In the genomic region with DNA sequence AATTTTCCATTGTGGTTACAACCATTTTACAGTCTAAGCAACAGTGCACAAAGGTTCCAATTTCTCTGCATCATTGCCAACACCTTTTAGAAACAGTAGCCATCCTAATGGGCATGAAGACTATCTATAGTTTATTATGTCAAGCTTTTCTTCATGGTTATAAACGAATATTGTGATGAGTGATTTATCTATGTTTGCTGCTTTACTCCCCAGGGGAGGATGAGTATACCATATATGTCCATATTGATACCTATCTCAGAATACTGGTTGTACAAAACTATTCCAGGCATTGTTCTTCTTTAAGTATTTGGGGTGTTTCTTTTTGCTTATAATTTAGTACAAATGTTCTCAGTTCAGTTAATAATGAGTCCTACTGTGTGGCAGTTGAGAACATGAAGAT, we compare ENCODE assay signal across 26 cellular contexts.
DNase-seq lines count a peak whose midpoint lies in the region; ATAC-seq and TF ChIP-seq lines count a peak whose summit lies in the region.
"Had no signal": no experiment of that assay in that cellular context is flagged by ENCODE, and none has a peak within 500 bp of the region (broad histone marks: within the 10 kb centered on the region; RNA-seq: fewer than 3 reads in every experiment).

No MANE protein-coding gene starts in this region.

- ATAC-seq in stimulated activated naive CD8-positive, alpha-beta T cell treated with anti-CD3 and anti-CD28 coated beads, Interleukin-15, amount 100 ng/mL, for 72 hours: no peak
- no peak for ATAC-seq in right cardiac atrium
- ATAC-seq: GM23338; psoas muscle; stimulated activated memory B cell treated with anti-CD40 and anti-IgM and Interleukin-4, amounts not matched to agents 10 μg/mL and 1 μg/mL and 100 μg/mL, for 72 hours; WTC11 had no signal

- H3K27ac ChIP-seq in right cardiac atrium (ENCODE audit: low read length): no peak overlapping the region
- H3K27ac ChIP-seq: brain microvascular endothelial cell, dorsolateral prefrontal cortex, KMS-11, psoas muscle, RWPE1, testis had no signal

- no peaks in the 10 kb centered on the region for H3K9me3 ChIP-seq in right cardiac atrium (ENCODE audit: control insufficient read depth, low read length)
- H3K9me3 ChIP-seq: psoas muscle, SK-N-SH, testis had no signal

- H3K27me3 ChIP-seq in right cardiac atrium (ENCODE audit: control insufficient read depth, insufficient read depth): no peaks in the 10 kb centered on the region
- H3K27me3 ChIP-seq: brain microvascular endothelial cell, dorsolateral prefrontal cortex, testis had no signal

- no peak overlapping the region for H3K4me3 ChIP-seq in right cardiac atrium (ENCODE audit: low read length)
- H3K4me3 ChIP-seq: dorsolateral prefrontal cortex, GM23338, psoas muscle, testis had no signal

- H3K9me3 Mint-ChIP-seq in T-helper 2 cell treated with Interferon-gamma antibody and Interleukin-4, amounts not matched to agents 5 μg/mL and 100 μg/mL, for 36 hours: peaks cover 4% of the 10 kb centered on the region
- H3K9me3 Mint-ChIP-seq in stimulated activated naive CD8-positive, alpha-beta T cell treated with anti-CD3 and anti-CD28 coated beads, Interleukin-15, Interleukin-2, amounts not matched to agents 100 ng/mL and 50 ng/mL, for 24 hours: no peaks in the 10 kb centered on the region
- peaks cover 0 to 5% of the 10 kb centered on the region in 2 donors for H3K9me3 Mint-ChIP-seq in stimulated activated naive CD8-positive, alpha-beta T cell treated with anti-CD3 and anti-CD28 coated beads, Interleukin-15, amount 100 ng/mL, for 72 hours
- H3K9me3 Mint-ChIP-seq in activated naive CD8-positive, alpha-beta T cell (ENCODE audit: low read depth): no peaks in the 10 kb centered on the region
- no peaks in the 10 kb centered on the region for H3K9me3 Mint-ChIP-seq in osteocyte (ENCODE audit: unreplicated experiment)
- H3K9me3 Mint-ChIP-seq: GM23338 had no signal

- peaks cover 74% of the 10 kb centered on the region for H3K4me1 Mint-ChIP-seq in T-helper 2 cell treated with Interferon-gamma antibody and Interleukin-4, amounts not matched to agents 5 μg/mL and 100 μg/mL, for 36 hours (ENCODE audit: low read depth)
- H3K4me1 Mint-ChIP-seq in stimulated activated naive CD8-positive, alpha-beta T cell treated with anti-CD3 and anti-CD28 coated beads, Interleukin-15, Interleukin-2, amounts not matched to agents 100 ng/mL and 50 ng/mL, for 24 hours (ENCODE audit: low read depth): peaks cover 93% of the 10 kb centered on the region
- peaks cover 92% of the 10 kb centered on the region for H3K4me1 Mint-ChIP-seq in stimulated activated naive CD8-positive, alpha-beta T cell treated with anti-CD3 and anti-CD28 coated beads, Interleukin-15, amount 100 ng/mL, for 72 hours
- H3K4me1 Mint-ChIP-seq in activated naive CD8-positive, alpha-beta T cell (ENCODE audit: low read depth): peaks cover 93% of the 10 kb centered on the region
- peaks cover 28% of the 10 kb centered on the region for H3K4me1 Mint-ChIP-seq in osteocyte (ENCODE audit: unreplicated experiment)
- H3K4me1 Mint-ChIP-seq: stimulated activated memory B cell treated with anti-CD40 and anti-IgM and Interleukin-4, amounts not matched to agents 10 μg/mL and 1 μg/mL and 100 μg/mL, for 72 hours had no signal

- H3K36me3 Mint-ChIP-seq in T-helper 2 cell treated with Interferon-gamma antibody and Interleukin-4, amounts not matched to agents 5 μg/mL and 100 μg/mL, for 36 hours (ENCODE audit: low read depth): peaks cover 31% of the 10 kb centered on the region
- peaks cover 28% of the 10 kb centered on the region for H3K36me3 Mint-ChIP-seq in stimulated activated naive CD8-positive, alpha-beta T cell treated with anti-CD3 and anti-CD28 coated beads, Interleukin-15, Interleukin-2, amounts not matched to agents 100 ng/mL and 50 ng/mL, for 24 hours (ENCODE audit: low read depth)
- peaks cover 8% of the 10 kb centered on the region for H3K36me3 Mint-ChIP-seq in activated naive CD8-positive, alpha-beta T cell
- H3K36me3 Mint-ChIP-seq in osteocyte (ENCODE audit: unreplicated experiment): peaks cover 5% of the 10 kb centered on the region
- H3K36me3 Mint-ChIP-seq: stimulated activated memory B cell treated with anti-CD40 and anti-IgM and Interleukin-4, amounts not matched to agents 10 μg/mL and 1 μg/mL and 100 μg/mL, for 72 hours; WTC11 had no signal

- no peak for DNase-seq in T-helper 2 cell treated with Interferon-gamma antibody and Interleukin-4, amounts not matched to agents 5 μg/mL and 100 μg/mL, for 36 hours (ENCODE audit: low spot score)
- DNase-seq in T-helper 2 cell (no peak), osteocyte (ENCODE audit: extremely low spot score, unreplicated experiment) (no peak), right cardiac atrium (no peak), HuH-7.5 (ENCODE audit: low spot score) (no peak)
- DNase-seq in stimulated activated naive CD8-positive, alpha-beta T cell treated with anti-CD3 and anti-CD28 coated beads, Interleukin-15, amount 100 ng/mL, for 72 hours: no peak
- DNase-seq: 8988T; activated CD8-positive, alpha-beta memory T cell treated with anti-CD3 and anti-CD28 coated beads for 24 hours; amniotic stem cell; brain microvascular endothelial cell; dorsolateral prefrontal cortex; NCI-H1417 treated with DMSO at 0.1 percent for 48 hours; NCI-H446; NCI-H774; psoas muscle; SK-N-SH; stimulated activated CD4-positive, alpha-beta T cell treated with anti-CD3 and anti-CD28 coated beads, Interleukin-4, amount 100 ng/mL, for 4 hours; T1000; testis had no signal

- no peaks in the 10 kb centered on the region for H3K4me1 ChIP-seq in right cardiac atrium (ENCODE audit: control insufficient read depth, insufficient read depth, low read length)
- H3K4me1 ChIP-seq: testis had no signal

- intact Hi-C loops in right cardiac atrium (cut with DNase I): no loop called here

- H3K27ac Mint-ChIP-seq in T-helper 2 cell treated with Interferon-gamma antibody and Interleukin-4, amounts not matched to agents 5 μg/mL and 100 μg/mL, for 36 hours: peak overlapping the region; percentile 88
- peak overlapping the region; percentile 83 for H3K27ac Mint-ChIP-seq in stimulated activated naive CD8-positive, alpha-beta T cell treated with anti-CD3 and anti-CD28 coated beads, Interleukin-15, Interleukin-2, amounts not matched to agents 100 ng/mL and 50 ng/mL, for 24 hours
- H3K27ac Mint-ChIP-seq in stimulated activated naive CD8-positive, alpha-beta T cell treated with anti-CD3 and anti-CD28 coated beads, Interleukin-15, amount 100 ng/mL, for 72 hours: no peak overlapping the region
- peak overlapping the region; percentile 91 for H3K27ac Mint-ChIP-seq in activated naive CD8-positive, alpha-beta T cell
- no peak overlapping the region for H3K27ac Mint-ChIP-seq in osteocyte (ENCODE audit: unreplicated experiment)
- H3K27ac Mint-ChIP-seq: GM23338; stimulated activated memory B cell treated with anti-CD40 and anti-IgM and Interleukin-4, amounts not matched to agents 10 μg/mL and 1 μg/mL and 100 μg/mL, for 72 hours; WTC11 had no signal

- 0% methylated on average over 1 of the region's 1 CpG for WGBS in right cardiac atrium

- H3K4me3 Mint-ChIP-seq in T-helper 2 cell treated with Interferon-gamma antibody and Interleukin-4, amounts not matched to agents 5 μg/mL and 100 μg/mL, for 36 hours: peak overlapping the region; percentile 59
- peak overlapping the region; percentile 36 for H3K4me3 Mint-ChIP-seq in stimulated activated naive CD8-positive, alpha-beta T cell treated with anti-CD3 and anti-CD28 coated beads, Interleukin-15, Interleukin-2, amounts not matched to agents 100 ng/mL and 50 ng/mL, for 24 hours
- H3K4me3 Mint-ChIP-seq in stimulated activated naive CD8-positive, alpha-beta T cell treated with anti-CD3 and anti-CD28 coated beads, Interleukin-15, amount 100 ng/mL, for 72 hours: peak overlapping the region in 1 of 2 donors; percentile 2
- H3K4me3 Mint-ChIP-seq in activated naive CD8-positive, alpha-beta T cell: no peak overlapping the region
- no peak overlapping the region for H3K4me3 Mint-ChIP-seq in osteocyte (ENCODE audit: unreplicated experiment)
- H3K4me3 Mint-ChIP-seq: GM23338; stimulated activated memory B cell treated with anti-CD40 and anti-IgM and Interleukin-4, amounts not matched to agents 10 μg/mL and 1 μg/mL and 100 μg/mL, for 72 hours; WTC11 had no signal

- TF ChIP-seq CTCF in osteocyte (IDR thresholded peaks at IDR 0.05): no peak

- H3K27me3 Mint-ChIP-seq in T-helper 2 cell treated with Interferon-gamma antibody and Interleukin-4, amounts not matched to agents 5 μg/mL and 100 μg/mL, for 36 hours (ENCODE audit: low read depth): no peaks in the 10 kb centered on the region
- no peaks in the 10 kb centered on the region for H3K27me3 Mint-ChIP-seq in stimulated activated naive CD8-positive, alpha-beta T cell treated with anti-CD3 and anti-CD28 coated beads, Interleukin-15, Interleukin-2, amounts not matched to agents 100 ng/mL and 50 ng/mL, for 24 hours
- H3K27me3 Mint-ChIP-seq in stimulated activated naive CD8-positive, alpha-beta T cell treated with anti-CD3 and anti-CD28 coated beads, Interleukin-15, amount 100 ng/mL, for 72 hours: no peaks in the 10 kb centered on the region
- H3K27me3 Mint-ChIP-seq in activated naive CD8-positive, alpha-beta T cell: no peaks in the 10 kb centered on the region
- no peaks in the 10 kb centered on the region for H3K27me3 Mint-ChIP-seq in osteocyte (ENCODE audit: unreplicated experiment)

Comparison
In these comparisons a context has a peak if more than half of its experiments do, and no peak if none do; other contexts are left out.
1. H3K27ac Mint-ChIP-seq: peak in T-helper 2 cell treated with Interferon-gamma antibody and Interleukin-4, amounts not matched to agents 5 μg/mL and 100 μg/mL, for 36 hours (single experiment), stimulated activated naive CD8-positive, alpha-beta T cell treated with anti-CD3 and anti-CD28 coated beads, Interleukin-15, Interleukin-2, amounts not matched to agents 100 ng/mL and 50 ng/mL, for 24 hours (single experiment) and activated naive CD8-positive, alpha-beta T cell (single experiment); none in stimulated activated naive CD8-positive, alpha-beta T cell treated with anti-CD3 and anti-CD28 coated beads, Interleukin-15, amount 100 ng/mL, for 72 hours (0 of 2) and osteocyte (single experiment).
2. H3K4me3 Mint-ChIP-seq: peak in T-helper 2 cell treated with Interferon-gamma antibody and Interleukin-4, amounts not matched to agents 5 μg/mL and 100 μg/mL, for 36 hours (single experiment) and stimulated activated naive CD8-positive, alpha-beta T cell treated with anti-CD3 and anti-CD28 coated beads, Interleukin-15, Interleukin-2, amounts not matched to agents 100 ng/mL and 50 ng/mL, for 24 hours (single experiment); none in activated naive CD8-positive, alpha-beta T cell (single experiment) and osteocyte (single experiment).